In the genomic region with DNA sequence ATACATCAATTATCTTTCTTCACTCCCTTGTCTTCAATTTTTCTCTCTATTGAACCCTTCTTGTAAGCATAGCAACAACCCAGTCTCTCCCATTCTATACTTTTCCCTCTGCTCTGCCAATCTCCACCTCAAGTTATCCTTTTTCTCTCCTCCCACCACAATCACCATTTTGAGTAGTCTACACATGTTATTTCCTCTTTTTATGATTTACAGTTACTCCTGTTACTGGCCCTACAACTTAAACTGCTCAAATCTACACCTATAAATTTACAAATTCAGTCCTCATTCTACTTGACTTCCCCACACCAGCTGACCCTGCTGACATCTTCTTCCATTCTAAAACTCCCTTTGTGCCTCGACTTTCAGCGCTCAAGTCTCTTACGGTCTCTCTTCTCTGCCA, we compare ENCODE assay signal across 12 cellular contexts.
DNase-seq lines count a peak whose midpoint lies in the region; ATAC-seq and TF ChIP-seq lines count a peak whose summit lies in the region.
"Had no signal": no experiment of that assay in that cellular context is flagged by ENCODE, and none has a peak within 500 bp of the region (broad histone marks: within the 10 kb centered on the region; RNA-seq: fewer than 3 reads in every experiment).

No MANE protein-coding gene starts in this region.

- DNase-seq in MV-4-11 (lab: John Stamatoyannopoulos, UW) (peak; percentile 70), caudate nucleus (lab: John Stamatoyannopoulos, UW) (no peak), neuronal stem cell (ENCODE audit: low spot score) (no peak), NCI-H2196 treated with DMSO at 0.1 percent for 48 hours (lab: John Stamatoyannopoulos, UW; ENCODE audit: unreplicated experiment) (no peak), psoas muscle (no peak), cortex of kidney (lab: John Stamatoyannopoulos, UW) (no peak)
- DNase-seq: DMS153; NCI-H2171; stimulated activated naive CD4-positive, alpha-beta T cell treated with Interleukin-2 at 50 U/mL for 16 hours had no signal

- no peaks in the 10 kb centered on the region for H3K79me1 ChIP-seq in neuronal stem cell (ENCODE audit: low read depth, low read length)

- H2BK15ac ChIP-seq in neuronal stem cell (ENCODE audit: low read length), result no peak overlapping the region

- no peak overlapping the region for H3K9ac ChIP-seq in neuronal stem cell (ENCODE audit: low read depth, low read length, poor library complexity)

- H4K20me1 ChIP-seq in DOHH2 (ENCODE audit: control insufficient read depth, insufficient read depth, low read depth, low read length), result no peaks in the 10 kb centered on the region

- no CpG with 5 or more reads among the region's 3 CpGs for WGBS in neuronal stem cell (ENCODE audit: extremely low coverage in 2 of 2, insufficient read length in 2 of 2, insufficient replicate concordance in 1 of 2), 2 donors
- 93 to 96% (median 95%) methylated on average over 3 of the region's 3 CpGs for WGBS in psoas muscle, 3 donors

- H3K9me3 ChIP-seq in DOHH2 (ENCODE audit: control insufficient read depth, insufficient read depth, low read length), result no peaks in the 10 kb centered on the region
- H3K9me3 ChIP-seq in neuronal stem cell (replicated peaks in 1 of 2; ENCODE audit: control insufficient read depth in 2 of 2, insufficient read depth in 1 of 2, low read depth in 1 of 2, low read length in 2 of 2), result no peaks in the 10 kb centered on the region
- no peaks in the 10 kb centered on the region for H3K9me3 ChIP-seq in psoas muscle

- H2AK5ac ChIP-seq in neuronal stem cell (ENCODE audit: low read depth, low read length), result no peak overlapping the region

- intact Hi-C loops in psoas muscle (cut with DNase I), result no loop called here

- H3K4me3 ChIP-seq in DOHH2 (ENCODE audit: low read length) (peak overlapping the region; percentile 5; the same call in 1 of the 2 replicates), neuronal stem cell (ENCODE audit: low read length in 2 of 2) (no peak overlapping the region), psoas muscle (no peak overlapping the region)

- H3K4me2 ChIP-seq in DOHH2 (ENCODE audit: low read length), result peak overlapping the region; percentile 20
- H3K4me2 ChIP-seq in neuronal stem cell (ENCODE audit: insufficient read depth, low read length, poor library complexity, severe bottlenecking), result no peak overlapping the region

- H3K36me3 ChIP-seq in DOHH2 (ENCODE audit: control insufficient read depth, low read length) (peaks cover 20% of the 10 kb centered on the region), neuronal stem cell (replicated peaks in 1 of 2; ENCODE audit: control insufficient read depth in 2 of 2, insufficient read depth in 2 of 2, low read length in 2 of 2) (peaks cover 0 to 92% of the 10 kb centered on the region in 2 donors), psoas muscle (ENCODE audit: insufficient read depth in 1 of 2, low read depth in 1 of 2) (peaks cover 0 to 71% of the 10 kb centered on the region in 2 donors)

- H3K79me2 ChIP-seq in DOHH2 (ENCODE audit: control insufficient read depth, low read length), result no peaks in the 10 kb centered on the region

- H2BK12ac ChIP-seq in neuronal stem cell (ENCODE audit: low read length), result no peak overlapping the region

- no peak overlapping the region for H2AFZ ChIP-seq in neuronal stem cell (ENCODE audit: low read length)

- no peak overlapping the region for H2BK5ac ChIP-seq in neuronal stem cell (ENCODE audit: low read length)

- no peak overlapping the region for H4K8ac ChIP-seq in neuronal stem cell (ENCODE audit: low read depth, low read length)

- no peak overlapping the region for H3K14ac ChIP-seq in neuronal stem cell (ENCODE audit: low read length)

- H3K23ac ChIP-seq in neuronal stem cell (ENCODE audit: low read depth, low read length, poor library complexity), result no peak overlapping the region

- no peak overlapping the region for H4K91ac ChIP-seq in neuronal stem cell (ENCODE audit: low read depth, low read length, poor library complexity)

- TF ChIP-seq CTCF in DOHH2 (IDR thresholded peaks at IDR 0.05; ENCODE audit: low read depth, low read length, poor library complexity, severe bottlenecking) (no peak), psoas muscle (IDR thresholded peaks at IDR 0.05) (no peak)

- H2BK120ac ChIP-seq in neuronal stem cell (ENCODE audit: low read depth, low read length), result no peak overlapping the region

- peaks cover 10% of the 10 kb centered on the region for H3F3A ChIP-seq in DOHH2 (ENCODE audit: control insufficient read depth, insufficient read depth)

- H3K4me1 ChIP-seq in DOHH2 (ENCODE audit: control insufficient read depth, low read length), result peaks cover 23% of the 10 kb centered on the region
- H3K4me1 ChIP-seq in neuronal stem cell (ENCODE audit: control insufficient read depth in 2 of 2, insufficient read depth in 1 of 2, low read depth in 1 of 2, low read length in 2 of 2), result peaks cover 12 to 21% of the 10 kb centered on the region in 2 donors
- H3K4me1 ChIP-seq in psoas muscle, result no peaks in the 10 kb centered on the region

- no peak overlapping the region for H3K18ac ChIP-seq in neuronal stem cell (ENCODE audit: low read length)

- ATAC-seq in psoas muscle (no peak), HG02588 (IDR thresholded peaks at IDR 0.05; ENCODE audit: unreplicated experiment) (no peak)

- H3K27ac ChIP-seq in DOHH2 (ENCODE audit: low read depth, low read length) (peak overlapping the region; percentile 12; the same call in 1 of the 2 replicates), caudate nucleus (ENCODE audit: low read depth, low read length) (peak overlapping the region; percentile 96), neuronal stem cell (replicated peaks; ENCODE audit: low read length) (peak overlapping the region; percentile 26), psoas muscle (no peak overlapping the region)
- H3K27ac ChIP-seq: RWPE1 had no signal

- no peak overlapping the region for H3K4ac ChIP-seq in neuronal stem cell (ENCODE audit: low read length)

- H3K27me3 ChIP-seq in DOHH2 (ENCODE audit: control insufficient read depth, low read length), result no peaks in the 10 kb centered on the region
- H3K27me3 ChIP-seq in neuronal stem cell (ENCODE audit: control insufficient read depth in 3 of 3, insufficient read depth in 3 of 3, low read depth in 1 of 3, low read length in 3 of 3), result no peaks in the 10 kb centered on the region
- H3K27me3 ChIP-seq in psoas muscle (ENCODE audit: insufficient read depth in 3 of 3, low read length in 2 of 3), result no peaks in the 10 kb centered on the region

- no peaks in the 10 kb centered on the region for H3K9me2 ChIP-seq in DOHH2 (replicated peaks; ENCODE audit: control insufficient read depth, low read length)
